In genomic region chr1:52520149-52520548, GRCh38 we compare ENCODE assay signal across 13 cellular contexts. TPM values are rescaled to one million over a fixed set of nuclear protein-coding genes. Genes with fewer than 3 reads are reported as not detected.
A peak's percentile ranks its signal among the peaks of the same experiment; 100 is the strongest.
DNase-seq lines count a peak whose midpoint lies in the region; ATAC-seq and TF ChIP-seq lines count a peak whose summit lies in the region.
"Had no signal": no experiment of that assay in that cellular context is flagged by ENCODE, and none has a peak within 500 bp of the region (broad histone marks: within the 10 kb centered on the region; RNA-seq: fewer than 3 reads in every experiment).

No MANE protein-coding gene starts in this region.

- ATAC-seq in GM19351 (IDR thresholded peaks at IDR 0.05; ENCODE audit: unreplicated experiment) = peak; percentile 62
- ATAC-seq in T-helper 17 cell = no peak
- no peak for ATAC-seq in GM21360 (IDR thresholded peaks at IDR 0.05; ENCODE audit: unreplicated experiment)
- no peak for ATAC-seq in HG03280 (IDR thresholded peaks at IDR 0.05; ENCODE audit: unreplicated experiment)

- no peaks in the 10 kb centered on the region for H3K9me3 ChIP-seq in T-helper 17 cell (ENCODE audit: control insufficient read depth, low read length, poor library complexity, severe bottlenecking)

- H3K27me3 Mint-ChIP-seq in T-helper 17 cell = no peaks in the 10 kb centered on the region

- TF ChIP-seq CTCF in AG09309 (IDR thresholded peaks at IDR 0.05; ENCODE audit: control insufficient read depth, insufficient read depth, low read depth, low read length, missing control alignments) (no peak), foreskin fibroblast (IDR thresholded peaks at IDR 0.05; ENCODE audit: low read depth, low read length) (no peak)

- no peak overlapping the region for H3K4me3 ChIP-seq in AG09309 (ENCODE audit: control insufficient read depth, low read depth, low read length)
- no peak overlapping the region for H3K4me3 ChIP-seq in foreskin fibroblast (ENCODE audit: low read depth in 1 of 2, low read length in 2 of 2)
- H3K4me3 ChIP-seq: hepatocyte had no signal

- DNase-seq in AG09309 (ENCODE audit: low read depth) (peak; percentile 27), T-helper 17 cell (no peak), foreskin fibroblast (peak; percentile 1 to 51), ureter (ENCODE audit: low spot score) (no peak), amygdala (lab: John Stamatoyannopoulos, UW) (no peak)
- DNase-seq: mesendoderm; NCI-H1092 treated with DMSO at 0.1 percent for 48 hours; posterior cingulate gyrus; stimulated activated CD4-positive, alpha-beta T cell treated with anti-CD3 and anti-CD28 coated beads, Interleukin-2, amount 100 ng/mL, for 48 hours had no signal

- peaks cover 26% of the 10 kb centered on the region for H3K4me1 Mint-ChIP-seq in T-helper 17 cell

- no peak overlapping the region for H3K4me3 Mint-ChIP-seq in T-helper 17 cell

- peaks cover 11% of the 10 kb centered on the region for H3K36me3 Mint-ChIP-seq in T-helper 17 cell (ENCODE audit: low read depth)

- H3K27ac Mint-ChIP-seq in T-helper 17 cell = peak overlapping the region; percentile 32

RNA-seq across cellular contexts. Expression of gene TUT4, which starts 32.7 kb away (rescaled TPM):
- total RNA-seq in T-helper 17 cell (100 to 1,000 TPM; 125 to 136 TPM), ureter (69.3 TPM)

Comparison
In these comparisons a context has a peak if more than half of its experiments do, and no peak if none do; other contexts are left out.
1. DNase-seq: peak in AG09309 (single experiment) and foreskin fibroblast (2 of 2); none in T-helper 17 cell (0 of 3), ureter (single experiment) and amygdala (0 of 56).